ENCODE assay signal across 15 cellular contexts in genomic region chr11:58061813-58062212, GRCh38. TPM values are rescaled to one million over a fixed set of nuclear protein-coding genes. Genes with fewer than 3 reads are reported as not detected.
DNase-seq lines count a peak whose midpoint lies in the region; ATAC-seq, FAIRE-seq and TF ChIP-seq lines count a peak whose summit lies in the region.
"Had no signal": no experiment of that assay in that cellular context is flagged by ENCODE, and none has a peak within 500 bp of the region (broad histone marks: within the 10 kb centered on the region; RNA-seq: fewer than 3 reads in every experiment).

No MANE protein-coding gene starts in this region.

- H3K4me3 ChIP-seq in BJ (ENCODE audit: low read depth, low read length) = no peak overlapping the region
- no peak overlapping the region for H3K4me3 ChIP-seq in astrocyte (ENCODE audit: insufficient read depth, low read depth, low read length)
- H3K4me3 ChIP-seq: gastroesophageal sphincter, thyroid gland had no signal

- ATAC-seq in HG02610 (IDR thresholded peaks at IDR 0.05; ENCODE audit: unreplicated experiment) = no peak
- ATAC-seq: gastroesophageal sphincter had no signal

- H3K27ac Mint-ChIP-seq in HFFc6 = peak overlapping the region; percentile 60; the same call in 1 of the 2 replicates
- H3K27ac Mint-ChIP-seq in astrocyte (ENCODE audit: unreplicated experiment) = peak overlapping the region; percentile 70
- no peak overlapping the region for H3K27ac Mint-ChIP-seq in progenitor cell of endocrine pancreas

- no peaks in the 10 kb centered on the region for H3K79me2 ChIP-seq in astrocyte (ENCODE audit: insufficient read depth, low read length)

- H3K4me1 Mint-ChIP-seq in HFFc6 (ENCODE audit: low read depth) (peaks cover 56% of the 10 kb centered on the region), astrocyte (ENCODE audit: low read depth, unreplicated experiment) (peaks cover 40% of the 10 kb centered on the region), progenitor cell of endocrine pancreas (ENCODE audit: low read depth) (peaks cover 39% of the 10 kb centered on the region)
- H3K4me1 Mint-ChIP-seq: central memory CD8-positive, alpha-beta T cell had no signal

- no peaks in the 10 kb centered on the region for H3K27me3 ChIP-seq in BJ (ENCODE audit: control insufficient read depth, insufficient read depth, low read length)
- H3K27me3 ChIP-seq in astrocyte (ENCODE audit: insufficient read depth, low read length) = no peaks in the 10 kb centered on the region
- H3K27me3 ChIP-seq: gastroesophageal sphincter, thyroid gland had no signal

- H3K9ac ChIP-seq in astrocyte (ENCODE audit: low read length) = peak overlapping the region; percentile 15
- H3K9ac ChIP-seq: KMS-11 had no signal

- peak overlapping the region; percentile 72 for H3K27ac ChIP-seq in astrocyte (ENCODE audit: low read depth, low read length)
- H3K27ac ChIP-seq: gastroesophageal sphincter, KMS-11, thyroid gland had no signal

- peaks cover 6% of the 10 kb centered on the region for H3K27me3 Mint-ChIP-seq in HFFc6 (ENCODE audit: insufficient read depth)
- peaks cover 8% of the 10 kb centered on the region for H3K27me3 Mint-ChIP-seq in astrocyte (ENCODE audit: low read depth, unreplicated experiment)
- no peaks in the 10 kb centered on the region for H3K27me3 Mint-ChIP-seq in progenitor cell of endocrine pancreas

- POLR2A ChIA-PET in BJ (lab: Charles Lee) = interaction anchor here (0.6 kb wide), 1 partner anchor 298 kb away, joined by 3 read pairs; no protein-coding TSS in a partner anchor

- TF ChIP-seq CTCF in BJ (IDR thresholded peaks at IDR 0.05; ENCODE audit: insufficient read depth, low read depth, low read length) (no peak), HFFc6 (IDR thresholded peaks at IDR 0.05) (no peak), astrocyte (IDR thresholded peaks at IDR 0.05; ENCODE audit: insufficient read depth, low read depth, low read length) (no peak), progenitor cell of endocrine pancreas (IDR thresholded peaks at IDR 0.05; ENCODE audit: unreplicated experiment) (no peak)

- no peak for FAIRE-seq in astrocyte (lab: Jason Lieb, UNC)

- no peaks in the 10 kb centered on the region for H4K20me1 ChIP-seq in astrocyte (ENCODE audit: insufficient read depth, low read length)

- H3K9me3 Mint-ChIP-seq in HFFc6 (no peaks in the 10 kb centered on the region), astrocyte (ENCODE audit: unreplicated experiment) (no peaks in the 10 kb centered on the region), progenitor cell of endocrine pancreas (ENCODE audit: low read depth) (no peaks in the 10 kb centered on the region)
- H3K9me3 Mint-ChIP-seq: central memory CD8-positive, alpha-beta T cell; mesothelial cell of epicardium had no signal

- peak; percentile 29 for DNase-seq in BJ (ENCODE audit: low read depth)
- peak; percentile 90 for DNase-seq in HFFc6
- DNase-seq in astrocyte (ENCODE audit: low read depth) = peak; percentile 96
- DNase-seq in inferior parietal cortex (ENCODE audit: extremely low spot score) = peak; percentile 47
- no peak for DNase-seq in MV-4-11 (lab: John Stamatoyannopoulos, UW)
- DNase-seq in progenitor cell of endocrine pancreas (ENCODE audit: low spot score, unreplicated experiment) = no peak
- no peak for DNase-seq in germinal center (ENCODE audit: low spot score)
- DNase-seq: SIG-M5, thyroid gland had no signal

- H3K36me3 Mint-ChIP-seq in HFFc6 (ENCODE audit: low read depth) (no peaks in the 10 kb centered on the region), astrocyte (ENCODE audit: low read depth, unreplicated experiment) (no peaks in the 10 kb centered on the region), progenitor cell of endocrine pancreas (ENCODE audit: insufficient read depth) (no peaks in the 10 kb centered on the region)
- H3K36me3 Mint-ChIP-seq: mesothelial cell of epicardium had no signal

- H3K4me1 ChIP-seq in astrocyte (ENCODE audit: insufficient read depth, low read length) = peaks cover 41% of the 10 kb centered on the region
- H3K4me1 ChIP-seq: thyroid gland had no signal

- H3K9me3 ChIP-seq in astrocyte (ENCODE audit: insufficient read depth, low read depth, low read length) = no peaks in the 10 kb centered on the region
- H3K9me3 ChIP-seq: gastroesophageal sphincter, thyroid gland had no signal

- CTCF ChIA-PET in BJ (lab: Yijun Ruan, JAX) = interaction anchor here (0.6 to 0.9 kb wide), 3 partner anchors 16 to 80 kb away, joined by 3 read pairs; no protein-coding TSS in a partner anchor

- no peaks in the 10 kb centered on the region for H3K36me3 ChIP-seq in BJ (ENCODE audit: control insufficient read depth, insufficient read depth, low read length)
- no peaks in the 10 kb centered on the region for H3K36me3 ChIP-seq in astrocyte (ENCODE audit: insufficient read depth, low read length)
- H3K36me3 ChIP-seq: gastroesophageal sphincter, thyroid gland had no signal

- H3K4me3 Mint-ChIP-seq in HFFc6 = no peak overlapping the region
- H3K4me3 Mint-ChIP-seq in astrocyte (ENCODE audit: unreplicated experiment) = no peak overlapping the region
- H3K4me3 Mint-ChIP-seq in progenitor cell of endocrine pancreas (ENCODE audit: low read depth) = no peak overlapping the region
- H3K4me3 Mint-ChIP-seq: central memory CD8-positive, alpha-beta T cell; mesothelial cell of epicardium had no signal

- peak overlapping the region; percentile 44 for H3K4me2 ChIP-seq in astrocyte (ENCODE audit: low read length)
- H3K4me2 ChIP-seq: KMS-11 had no signal

- H2AFZ ChIP-seq in astrocyte (ENCODE audit: low read depth, low read length) = peak overlapping the region; percentile 13

RNA-seq across cellular contexts. Expression of gene OR6Q1, which starts 31.1 kb away (rescaled TPM):
- polyA plus RNA-seq in BJ (2011; rRNA removed) = not detected in 2 replicates
- polyA minus RNA-seq in BJ (2011; rRNA and poly(A)+ RNA removed) = not detected in 2 replicates
- total RNA-seq in HFFc6 (2021; fragmentation: NEBNext Ultra II Directional; extraction: Animal tissue kit (Norgen Biotek cat#: 25700)) = not detected
- total RNA-seq in astrocyte (not detected in 2 replicates), progenitor cell of endocrine pancreas (not detected in 2 replicates)
- total RNA-seq: gastroesophageal sphincter, mesothelial cell of epicardium, NCI-H460, thyroid gland had no signal

RNA-seq across cellular contexts. Expression of gene OR9Q1, which starts 38.1 kb away (rescaled TPM):
- not detected in 2 replicates for polyA plus RNA-seq in BJ (2011; rRNA removed)
- polyA minus RNA-seq in BJ (2011; rRNA and poly(A)+ RNA removed) = not detected in 2 replicates
- not detected for total RNA-seq in HFFc6 (2021; fragmentation: NEBNext Ultra II Directional; extraction: Animal tissue kit (Norgen Biotek cat#: 25700))
- total RNA-seq in astrocyte = not detected in 2 replicates
- not detected in 2 replicates for total RNA-seq in progenitor cell of endocrine pancreas
- total RNA-seq: gastroesophageal sphincter, mesothelial cell of epicardium, NCI-H460, thyroid gland had no signal

Comparison
In these comparisons a context has a peak if more than half of its experiments do, and no peak if none do; other contexts are left out.
1. DNase-seq: peak in BJ (single experiment), HFFc6 (single experiment), astrocyte (single experiment) and inferior parietal cortex (single experiment); none in MV-4-11 (single experiment), progenitor cell of endocrine pancreas (single experiment) and germinal center (single experiment).